In genomic region chr1:41416552-41417334, GRCh38 we compare ENCODE assay signal across 9 cellular contexts. TPM values are rescaled to one million over a fixed set of nuclear protein-coding genes. Genes with fewer than 3 reads are reported as not detected.
DNase-seq lines count a peak whose midpoint lies in the region; ATAC-seq, FAIRE-seq and TF ChIP-seq lines count a peak whose summit lies in the region.
"Had no signal": no experiment of that assay in that cellular context is flagged by ENCODE, and none has a peak within 500 bp of the region (broad histone marks: within the 10 kb centered on the region; RNA-seq: fewer than 3 reads in every experiment).

No MANE protein-coding gene starts in this region.

- peak; percentile 70 for ATAC-seq in activated T-helper 17 cell treated with anti-CD3 and anti-CD28 coated beads, Interleukin-2, amount 50 U/mL, for 72 hours (replicated peaks)
- no peak for ATAC-seq in HG02610 (IDR thresholded peaks at IDR 0.05; ENCODE audit: unreplicated experiment)

- H3K4me3 Mint-ChIP-seq in activated T-helper 17 cell treated with anti-CD3 and anti-CD28 coated beads, Interleukin-2, amount 50 U/mL, for 72 hours, result no peak overlapping the region

- peaks cover 13% of the 10 kb centered on the region for H3K27me3 Mint-ChIP-seq in activated T-helper 17 cell treated with anti-CD3 and anti-CD28 coated beads, Interleukin-2, amount 50 U/mL, for 72 hours

- no peaks in the 10 kb centered on the region for H3K4me1 Mint-ChIP-seq in activated T-helper 17 cell treated with anti-CD3 and anti-CD28 coated beads, Interleukin-2, amount 50 U/mL, for 72 hours

- no peak overlapping the region for H3K27ac ChIP-seq in osteoblast (ENCODE audit: low read depth, low read length)
- no peak overlapping the region for H3K27ac ChIP-seq in thyroid gland

- 59 to 64% methylated on average over 16 to 18 of the region's 18 CpGs for WGBS in thyroid gland, 2 donors

- peak; percentile 94 for TF ChIP-seq CTCF in foreskin fibroblast (IDR thresholded peaks at IDR 0.05; ENCODE audit: low read depth, low read length)
- TF ChIP-seq CTCF in osteoblast (IDR thresholded peaks at IDR 0.05; ENCODE audit: extremely low read depth, low read depth, low read length), result peak; percentile 93
- TF ChIP-seq CTCF in thyroid gland (IDR thresholded peaks at IDR 0.05), result peak; percentile 72 to 96 (median 89)

- no peak for FAIRE-seq in RCC 7860 (lab: Jason Lieb, UNC)

- TF ChIP-seq EP300 in Ishikawa (IDR thresholded peaks at IDR 0.05; ENCODE audit: borderline replicate concordance), result no peak

- TF ChIP-seq RAD21 in Ishikawa (IDR thresholded peaks at IDR 0.05; ENCODE audit: low read depth), result peak; percentile 99

- H3K27ac Mint-ChIP-seq in activated T-helper 17 cell treated with anti-CD3 and anti-CD28 coated beads, Interleukin-2, amount 50 U/mL, for 72 hours, result peak overlapping the region; percentile 68

- no peaks in the 10 kb centered on the region for H4K20me1 ChIP-seq in osteoblast (ENCODE audit: insufficient read depth, low read length)

- no peaks in the 10 kb centered on the region for H3K79me2 ChIP-seq in osteoblast (ENCODE audit: insufficient read depth, low read length)

- peaks cover 9% of the 10 kb centered on the region for H3K4me1 ChIP-seq in osteoblast (ENCODE audit: insufficient read depth, low read length)
- H3K4me1 ChIP-seq in thyroid gland, result peaks cover 0 to 9% of the 10 kb centered on the region in 2 donors

- H3K36me3 ChIP-seq in osteoblast (ENCODE audit: insufficient read depth, low read length) (no peaks in the 10 kb centered on the region), thyroid gland (no peaks in the 10 kb centered on the region)

- no peak overlapping the region for H3K4me3 ChIP-seq in foreskin fibroblast (ENCODE audit: low read depth in 1 of 2, low read length in 2 of 2)
- H3K4me3 ChIP-seq in osteoblast (ENCODE audit: insufficient read depth, low read length), result no peak overlapping the region
- no peak overlapping the region for H3K4me3 ChIP-seq in thyroid gland (replicated peaks in 1 of 3)

- no peaks in the 10 kb centered on the region for H3K36me3 Mint-ChIP-seq in activated T-helper 17 cell treated with anti-CD3 and anti-CD28 coated beads, Interleukin-2, amount 50 U/mL, for 72 hours (ENCODE audit: low read depth)

- intact Hi-C loops in thyroid gland (cut with DNase I), result loop anchor here (2.0 kb wide), 1 partner anchor 148 kb away; no protein-coding TSS in a partner anchor

- peak; percentile 86 for DNase-seq in D341Med (ENCODE audit: low spot score)
- DNase-seq in RCC 7860 (ENCODE audit: low spot score), result peak; percentile 64
- peak; percentile 58 to 85 for DNase-seq in foreskin fibroblast
- peak; percentile 98 for DNase-seq in osteoblast (ENCODE audit: insufficient read length, low spot score, missing footprints)
- DNase-seq in thyroid gland, result peak; percentile 60

- no peaks in the 10 kb centered on the region for H3K9me3 ChIP-seq in osteoblast (ENCODE audit: low read depth, low read length)
- H3K9me3 ChIP-seq in thyroid gland, result no peaks in the 10 kb centered on the region

- H3K9me3 Mint-ChIP-seq in activated T-helper 17 cell treated with anti-CD3 and anti-CD28 coated beads, Interleukin-2, amount 50 U/mL, for 72 hours, result no peaks in the 10 kb centered on the region

- no peak overlapping the region for H2AFZ ChIP-seq in osteoblast (ENCODE audit: low read length)

- TF ChIP-seq POLR2A in thyroid gland (IDR thresholded peaks at IDR 0.05), result no peak

- no peak overlapping the region for H3K4me2 ChIP-seq in osteoblast (ENCODE audit: insufficient read depth, low read length)

- H3K27me3 ChIP-seq in osteoblast (ENCODE audit: insufficient read depth, low read length), result no peaks in the 10 kb centered on the region
- H3K27me3 ChIP-seq in thyroid gland, result no peaks in the 10 kb centered on the region

TF ChIP-seq in Ishikawa, 13 proteins besides CTCF, POLR2A, EP300 and RAD21:
- no peak for TF ChIP-seq NFIC (IDR thresholded peaks at IDR 0.05)
- TF ChIP-seq USF1 (IDR thresholded peaks at IDR 0.05), result no peak

RNA-seq across cellular contexts. Expression of gene FOXO6, which starts 55.5 kb away (rescaled TPM):
- total RNA-seq in activated T-helper 17 cell treated with anti-CD3 and anti-CD28 coated beads, Interleukin-2, amount 50 U/mL, for 72 hours, result under 1 TPM; 0.11 to 0.26 TPM
- not detected in 2 replicates for total RNA-seq in osteoblast
- total RNA-seq in thyroid gland, result 1 to 10 TPM; 1.1 to 4.2 (median 2.6) TPM
- total RNA-seq: T-helper 2 cell treated with Interferon-gamma antibody and Interleukin-4, amounts not matched to agents 100 ng/mL and 5 ng/mL, for 36 hours had no signal
